11 cellular contexts compared by ENCODE assay signal in the genomic region with DNA sequence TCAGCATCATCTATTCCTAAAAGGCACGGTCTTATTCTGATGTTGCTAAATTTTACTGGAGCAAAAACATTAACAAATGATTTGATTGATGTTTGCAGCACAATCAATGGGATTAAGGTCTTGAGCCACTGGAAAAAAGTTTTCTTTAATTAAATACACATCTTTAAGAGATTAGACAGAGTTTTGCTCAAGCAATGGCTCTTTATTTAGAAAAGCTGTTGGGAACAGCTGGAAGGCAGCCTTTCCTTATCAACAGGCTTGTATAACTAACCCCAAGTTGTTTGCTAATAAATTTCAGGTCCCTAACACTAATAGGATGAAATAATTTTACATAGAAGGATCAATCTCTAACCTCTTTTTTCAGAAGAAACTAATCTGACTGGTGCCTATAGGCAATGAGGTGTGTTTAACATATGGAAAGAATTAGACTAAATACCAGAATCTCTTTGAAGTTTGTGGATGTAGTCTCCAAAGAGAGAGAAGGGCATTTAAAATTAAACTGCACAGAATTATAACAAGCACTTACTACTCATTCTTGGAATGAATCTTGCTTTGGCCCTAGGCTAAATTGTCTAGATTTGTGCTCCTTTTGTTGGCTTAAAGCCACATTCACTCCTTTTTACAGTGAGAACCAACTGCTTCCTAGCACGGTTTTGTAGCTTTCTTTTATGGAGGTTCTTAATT.
DNase-seq lines count a peak whose midpoint lies in the region; ATAC-seq and TF ChIP-seq lines count a peak whose summit lies in the region.
"Had no signal": no experiment of that assay in that cellular context is flagged by ENCODE, and none has a peak within 500 bp of the region (broad histone marks: within the 10 kb centered on the region; RNA-seq: fewer than 3 reads in every experiment).

No MANE protein-coding gene starts in this region.

- H3K27me3 Mint-ChIP-seq in activated CD4-positive, alpha-beta memory T cell treated with anti-CD3 and anti-CD28 coated beads for 36 hours, result no peaks in the 10 kb centered on the region

- no peak overlapping the region for H3K4me3 ChIP-seq in mucosa of descending colon

- CTCF ChIA-PET in activated CD4-positive, alpha-beta memory T cell treated with anti-CD3 and anti-CD28 coated beads for 36 hours (lab: Charles Lee), result interaction anchor here (0.9 to 2.2 kb wide), 7 partner anchors 14 to 300 kb away, joined by 3 to 6 read pairs (median 3); partner anchors contain the start of gene DTWD2

- POLR2A ChIA-PET in activated CD4-positive, alpha-beta memory T cell treated with anti-CD3 and anti-CD28 coated beads for 36 hours (lab: Charles Lee), result interaction anchor here (0.7 to 5.2 kb wide), 5 partner anchors 15 to 80 kb away, joined by 3 to 37 read pairs (median 4); no protein-coding TSS in a partner anchor

- ATAC-seq in Right ventricle myocardium superior (ENCODE audit: poor library complexity), result peak; percentile 57
- no peak for ATAC-seq in Right ventricle myocardium inferior
- ATAC-seq in foreskin keratinocyte, result peak; percentile 49
- ATAC-seq in mucosa of descending colon, result no peak

- H3K36me3 ChIP-seq in mucosa of descending colon (ENCODE audit: low read depth), result no peaks in the 10 kb centered on the region

- H3K27ac Mint-ChIP-seq in activated CD4-positive, alpha-beta memory T cell treated with anti-CD3 and anti-CD28 coated beads for 36 hours, result peak overlapping the region; percentile 93

- DNase-seq in Right ventricle myocardium superior (no peak), Right ventricle myocardium inferior (ENCODE audit: missing footprints) (no peak), foreskin keratinocyte (peak in 1 of 2 donors; percentile 73), mucosa of descending colon (no peak), RKO (ENCODE audit: low spot score) (no peak), NCI-H2171 (lab: John Stamatoyannopoulos, UW) (no peak), CD1c-positive myeloid dendritic cell (ENCODE audit: extremely low spot score) (no peak)
- no peak for DNase-seq in activated CD4-positive, alpha-beta memory T cell treated with anti-CD3 and anti-CD28 coated beads for 36 hours
- DNase-seq: COR-L47, HCEC 1CT, NCI-H2029 treated with DMSO at 0.1 percent for 48 hours had no signal

- H3K27me3 ChIP-seq in foreskin keratinocyte, result no peaks in the 10 kb centered on the region

- H3K4me3 Mint-ChIP-seq in activated CD4-positive, alpha-beta memory T cell treated with anti-CD3 and anti-CD28 coated beads for 36 hours, result peak overlapping the region; percentile 67

- H3K4me1 Mint-ChIP-seq in activated CD4-positive, alpha-beta memory T cell treated with anti-CD3 and anti-CD28 coated beads for 36 hours (ENCODE audit: low read depth), result peaks cover 97% of the 10 kb centered on the region

- TF ChIP-seq CTCF in foreskin keratinocyte (conservative IDR thresholded peaks at IDR 0.05), result no peak
- TF ChIP-seq CTCF in mucosa of descending colon (IDR thresholded peaks at IDR 0.05), result no peak

- peaks cover 17% of the 10 kb centered on the region for H3K36me3 Mint-ChIP-seq in activated CD4-positive, alpha-beta memory T cell treated with anti-CD3 and anti-CD28 coated beads for 36 hours

- no peaks in the 10 kb centered on the region for H3K9me3 Mint-ChIP-seq in activated CD4-positive, alpha-beta memory T cell treated with anti-CD3 and anti-CD28 coated beads for 36 hours

- peak overlapping the region; percentile 74 for H3K27ac ChIP-seq in foreskin keratinocyte

- no peaks in the 10 kb centered on the region for H3K9me3 ChIP-seq in mucosa of descending colon

- intact Hi-C loops in Right ventricle myocardium superior (cut with DNase I), result no loop called here
- intact Hi-C loops in Right ventricle myocardium inferior (cut with DNase I), result no loop called here
- intact Hi-C loops in activated CD4-positive, alpha-beta memory T cell treated with anti-CD3 and anti-CD28 coated beads for 36 hours (cut with micrococcal nuclease), result loop anchor here (1.0 to 2.0 kb wide), 2 partner anchors 14 to 41 kb away; no protein-coding TSS in a partner anchor
- intact Hi-C loops in mucosa of descending colon (cut with DNase I, micrococcal nuclease), result no loop called here

- peaks cover 35% of the 10 kb centered on the region for H3K4me1 ChIP-seq in foreskin keratinocyte
- H3K4me1 ChIP-seq in mucosa of descending colon (ENCODE audit: low read depth), result peaks cover 18% of the 10 kb centered on the region

Comparison
In these comparisons a context has a peak if more than half of its experiments do, and no peak if none do; other contexts are left out.
1. ATAC-seq: peak in Right ventricle myocardium superior (single experiment) and foreskin keratinocyte (single experiment); none in Right ventricle myocardium inferior (single experiment) and mucosa of descending colon (single experiment).